8 cellular contexts compared by ENCODE assay signal in the genomic region with DNA sequence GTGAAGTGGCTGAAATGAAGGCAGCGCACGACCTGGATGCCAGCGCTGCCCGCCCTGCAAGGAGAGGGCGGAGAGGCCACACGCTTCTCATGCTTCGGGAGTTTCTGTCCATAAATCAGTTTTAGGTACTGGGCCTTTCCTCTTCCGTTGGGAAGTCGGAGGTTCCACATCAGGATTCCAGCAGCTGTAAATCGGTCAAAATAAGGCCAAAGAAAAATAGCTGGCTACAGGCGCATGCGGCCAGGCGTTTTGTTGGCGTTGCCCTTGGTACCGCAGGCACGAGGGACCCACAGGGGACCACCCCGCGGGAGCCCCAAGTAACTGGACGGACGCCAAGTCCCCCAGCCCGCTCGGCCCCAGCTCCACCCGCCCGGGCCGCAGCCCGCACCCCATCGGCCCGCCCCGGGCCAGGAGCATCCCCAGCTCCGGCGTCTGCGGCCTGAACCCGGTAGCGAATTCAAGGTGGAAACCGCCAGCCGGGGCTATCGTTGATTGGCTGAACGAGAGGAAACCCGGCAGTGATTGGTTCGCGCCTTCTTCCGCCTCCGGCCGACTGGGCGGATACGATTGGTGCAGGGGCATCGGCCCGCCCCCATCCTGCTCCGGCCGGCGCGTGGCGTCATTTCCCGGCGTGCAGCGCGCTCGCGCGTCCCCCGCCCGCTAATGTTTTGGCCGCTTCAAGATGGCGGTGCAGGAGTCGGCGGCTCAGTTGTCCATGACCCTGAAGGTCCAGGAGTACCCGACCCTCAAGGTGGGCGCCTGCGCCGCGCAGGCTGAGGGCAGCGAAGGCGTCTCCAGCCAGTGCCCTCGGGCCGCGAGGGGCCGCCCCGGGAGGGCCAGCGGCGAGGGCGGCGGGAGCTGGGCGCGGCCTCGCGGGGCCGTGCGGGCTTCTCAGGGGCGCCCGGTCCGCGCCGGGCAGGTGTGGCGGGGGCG. TPM values are rescaled to one million over a fixed set of nuclear protein-coding genes. Genes with fewer than 3 reads are reported as not detected.
DNase-seq lines count a peak whose midpoint lies in the region; ATAC-seq and TF ChIP-seq lines count a peak whose summit lies in the region.

A gene (plus strand): TSS at position 660 of the 933 bp plus-strand sequence. CDS start 23 bp downstream, at position 683.

- peak; percentile 95 for ATAC-seq in GM19043 (IDR thresholded peaks at IDR 0.05; ENCODE audit: low read depth, unreplicated experiment)
- ATAC-seq in HG03378 (IDR thresholded peaks at IDR 0.05; ENCODE audit: unreplicated experiment), result peak; percentile 88

- peak within 1 kb of the TSS; percentile 83 for H3K4me3 ChIP-seq in AG10803 (ENCODE audit: low read length)

- TF ChIP-seq CTCF in AG10803 (conservative IDR thresholded peaks at IDR 0.05; ENCODE audit: low read length), result no peak

- peak; percentile 94 for DNase-seq in AG10803 (ENCODE audit: low read depth)
- DNase-seq in NCI-H460 (ENCODE audit: extremely low read depth, low read depth), result peak; percentile 94
- DNase-seq in activated CD4-positive, CD25-positive, alpha-beta regulatory T cell treated with anti-CD3 and anti-CD28 coated beads, Interleukin-2, amount 50 U/mL, for 72 hours, result peak; percentile 97
- DNase-seq in cerebellar nuclear complex (lab: John Stamatoyannopoulos, UW), result peak; percentile 68 to 85
- DNase-seq in islet precursor cell, result peak; percentile 98
- DNase-seq in stimulated activated CD4-positive, alpha-beta T cell treated with anti-CD3 and anti-CD28 coated beads, Interleukin-12 subunit alpha, Interleukin-12 subunit beta, amount 100 ng/mL, for 48 hours (ENCODE audit: low read depth in 2 of 3, low spot score in 1 of 3), result peak; percentile 94 to 97 (median 96)

RNA-seq across cellular contexts. Expression of the gene that starts here (rescaled TPM):
- total RNA-seq in NCI-H460 (2014; rRNA removed; shearing (Covaris generic)), result 29.9 and 32.7 TPM in 2 replicates
- 64.4 and 95.5 TPM in 2 replicates for polyA plus RNA-seq in NCI-H460 (2014; cell fraction: nucleus; rRNA removed)

Comparison
In these comparisons a context has a peak if more than half of its experiments do, and no peak if none do; other contexts are left out.
1. Peak in every context shown above with its lines: DNase-seq, ATAC-seq and H3K4me3 ChIP-seq.